In the genomic region with DNA sequence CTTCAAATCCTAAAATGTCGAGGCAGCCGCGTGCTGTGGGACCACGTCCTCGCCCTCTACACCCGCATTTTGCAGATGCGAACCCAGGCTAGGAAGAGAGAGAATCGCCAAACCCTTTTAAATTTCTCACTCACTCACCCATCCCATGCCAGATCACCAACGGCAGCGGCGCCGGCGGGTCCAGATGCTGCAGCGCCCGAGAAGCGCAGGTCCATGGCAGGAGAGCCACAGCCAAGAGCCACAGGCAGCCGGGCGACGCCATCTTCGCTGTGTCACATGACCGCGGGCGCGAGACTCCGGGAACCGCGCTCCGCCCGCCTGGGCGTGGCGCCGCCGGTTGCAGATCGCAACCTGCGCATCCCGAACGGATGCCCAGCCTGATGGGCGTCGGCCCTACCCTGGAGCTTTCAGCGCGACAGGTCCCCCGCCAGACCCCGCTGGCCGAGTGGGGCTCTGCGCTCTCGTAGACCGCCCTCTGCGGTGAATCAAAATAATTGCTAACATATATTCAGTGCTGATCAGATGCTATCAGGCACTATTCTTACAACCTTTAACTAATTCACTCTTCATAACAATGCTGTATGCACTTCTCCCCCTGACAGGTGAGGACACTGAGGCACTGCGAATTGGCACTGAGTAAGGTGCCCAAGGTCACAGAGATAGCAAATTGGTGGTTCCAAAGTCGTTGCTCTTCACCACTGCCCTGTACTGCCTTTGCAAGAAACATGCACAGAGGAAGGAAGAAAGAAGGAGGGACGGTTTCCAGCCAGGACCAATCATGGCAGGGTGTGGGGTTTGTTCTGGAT, we compare ENCODE assay signal across 1 cellular context.
TF ChIP-seq lines count a peak whose summit lies in the region.

Gene PPT1 (minus strand): TSS at position 276 of the 806 bp plus-strand sequence. CDS start 14 bp downstream, at position 262.

TF ChIP-seq in HepG2, 621 proteins besides CTCF, POLR2A, EP300 and RAD21 (continued from another document and continues in another):
- TF ChIP-seq KDM5B (CRISPR knock-in tag; IDR thresholded peaks at IDR 0.05; ENCODE audit: borderline replicate concordance) (peak; percentile 90; the same call in 1 of the 2 replicates), ZNF572 (CRISPR knock-in tag; IDR thresholded peaks at IDR 0.05) (no peak), PATZ1 (CRISPR knock-in tag; IDR thresholded peaks at IDR 0.05) (no peak), ELK4 (CRISPR knock-in tag; IDR thresholded peaks at IDR 0.05; ENCODE audit: borderline replicate concordance) (no peak), HNRNPL (IDR thresholded peaks at IDR 0.05; ENCODE audit: low read depth, low read length) (0 out of 2 replicates have a peak, but pooled peaks have one; percentile 13), ZSCAN29 (CRISPR knock-in tag; conservative IDR thresholded peaks at IDR 0.05) (no peak), PHF20 (CRISPR knock-in tag; IDR thresholded peaks at IDR 0.05) (peak; percentile 96), KLF12 (CRISPR knock-in tag; IDR thresholded peaks at IDR 0.05; ENCODE audit: borderline replicate concordance) (peak; percentile 96; the same call in 1 of the 2 replicates), MTF2 (CRISPR knock-in tag; IDR thresholded peaks at IDR 0.05; ENCODE audit: borderline replicate concordance) (peak; percentile 91; the same call in 1 of the 2 replicates), ATF7-NPFF (CRISPR knock-in tag; IDR thresholded peaks at IDR 0.05; ENCODE audit: low read depth) (peak; percentile 88), ARNTL (CRISPR knock-in tag; IDR thresholded peaks at IDR 0.05) (peak; percentile 78; the same call in 1 of the 2 replicates), KDM1A (CRISPR knock-in tag; IDR thresholded peaks at IDR 0.05) (peak; percentile 81), ZNF496 (CRISPR knock-in tag; IDR thresholded peaks at IDR 0.05; ENCODE audit: insufficient replicate concordance) (no peak), EED (CRISPR knock-in tag; IDR thresholded peaks at IDR 0.05) (0 out of 2 replicates have a peak, but pooled peaks have one; percentile 34), REL (CRISPR knock-in tag; conservative IDR thresholded peaks at IDR 0.05) (peak; percentile 92), ZNF562 (CRISPR knock-in tag; IDR thresholded peaks at IDR 0.05; ENCODE audit: borderline replicate concordance) (peak; percentile 42; the same call in 1 of the 2 replicates), ZSCAN30 (CRISPR knock-in tag; IDR thresholded peaks at IDR 0.05) (no peak), FOXC1 (CRISPR knock-in tag; IDR thresholded peaks at IDR 0.05; ENCODE audit: borderline replicate concordance) (peak; percentile 87; the same call in 1 of the 2 replicates), TBX3 (IDR thresholded peaks at IDR 0.05; ENCODE audit: borderline replicate concordance) (no peak), ZNF180 (CRISPR knock-in tag; IDR thresholded peaks at IDR 0.05; ENCODE audit: borderline replicate concordance, low read depth) (no peak), GTF2F1 (IDR thresholded peaks at IDR 0.05; ENCODE audit: low read length) (no peak), ZNF430 (CRISPR knock-in tag; IDR thresholded peaks at IDR 0.05) (peak; percentile 86; the same call in 1 of the 2 replicates), ZNF776 (CRISPR knock-in tag; IDR thresholded peaks at IDR 0.05) (peak; percentile 52; the same call in 1 of the 2 replicates), ZNF30 (CRISPR knock-in tag; IDR thresholded peaks at IDR 0.05) (peak; percentile 90), ATF7 (IDR thresholded peaks at IDR 0.05) (no peak), ATF7 (CRISPR knock-in tag; IDR thresholded peaks at IDR 0.05) (no peak), ZNF891 (CRISPR knock-in tag; IDR thresholded peaks at IDR 0.05) (peak; percentile 70), CREM (IDR thresholded peaks at IDR 0.05) (no peak), CREM (CRISPR knock-in tag; IDR thresholded peaks at IDR 0.05) (no peak), KAT2B (IDR thresholded peaks at IDR 0.05; ENCODE audit: borderline replicate concordance, low read depth, low read length) (no peak), KAT8 (CRISPR knock-in tag; IDR thresholded peaks at IDR 0.05) (peak; percentile 97), NR2F2 (IDR thresholded peaks at IDR 0.05; ENCODE audit: borderline replicate concordance, low read depth) (no peak), ELF1 (CRISPR knock-in tag; IDR thresholded peaks at IDR 0.05) (peak; percentile 45; the same call in 1 of the 2 replicates), ZNF468 (CRISPR knock-in tag; IDR thresholded peaks at IDR 0.05) (0 out of 2 replicates have a peak, but pooled peaks have one; percentile 14), MNT (IDR thresholded peaks at IDR 0.05) (no peak), ZMYM4 (CRISPR knock-in tag; IDR thresholded peaks at IDR 0.05) (peak; percentile 84), SUZ12 (IDR thresholded peaks at IDR 0.05; ENCODE audit: low read depth, low read length) (no peak), ZNF83 (CRISPR knock-in tag; IDR thresholded peaks at IDR 0.05; ENCODE audit: borderline replicate concordance) (0 out of 2 replicates have a peak, but pooled peaks have one; percentile 11), ZNF446 (CRISPR knock-in tag; IDR thresholded peaks at IDR 0.05) (no peak), NFE2L2 (IDR thresholded peaks at IDR 0.05; ENCODE audit: low read length) (no peak), TP53 (CRISPR knock-in tag; conservative IDR thresholded peaks at IDR 0.05) (peak; percentile 72; the same call in 1 of the 2 replicates), SNAPC5 (CRISPR knock-in tag; IDR thresholded peaks at IDR 0.05; ENCODE audit: borderline replicate concordance) (no peak), ARID2 (CRISPR knock-in tag; IDR thresholded peaks at IDR 0.05; ENCODE audit: borderline replicate concordance) (no peak), MAFK (conservative IDR thresholded peaks at IDR 0.05 in 1 of 2, IDR thresholded peaks at IDR 0.05 in 1 of 2; ENCODE audit: low read length in 2 of 2) (no peak), ZNF597 (CRISPR knock-in tag; IDR thresholded peaks at IDR 0.05) (no peak), MTA3 (CRISPR knock-in tag; IDR thresholded peaks at IDR 0.05) (no peak), ADNP (CRISPR knock-in tag; IDR thresholded peaks at IDR 0.05) (no peak), ZNF383 (CRISPR knock-in tag; IDR thresholded peaks at IDR 0.05; ENCODE audit: borderline replicate concordance) (no peak), MATR3 (CRISPR knock-in tag; IDR thresholded peaks at IDR 0.05) (no peak), SRSF9 (IDR thresholded peaks at IDR 0.05; ENCODE audit: borderline replicate concordance, insufficient read depth, low read depth, low read length, poor library complexity, severe bottlenecking) (no peak), TFDP2 (CRISPR knock-in tag; IDR thresholded peaks at IDR 0.05) (peak; percentile 90), HNRNPH1 (optimal IDR thresholded peaks at IDR 0.05; ENCODE audit: low read depth, low read length) (no peak), ZMYM3 (CRISPR knock-in tag; IDR thresholded peaks at IDR 0.05) (peak; percentile 75; the same call in 1 of the 2 replicates), ELF3 (CRISPR knock-in tag; IDR thresholded peaks at IDR 0.05) (peak; percentile 42; the same call in 1 of the 2 replicates), SP2 (CRISPR knock-in tag; IDR thresholded peaks at IDR 0.05) (no peak), ZBTB21 (CRISPR knock-in tag; IDR thresholded peaks at IDR 0.05) (no peak)
- TF ChIP-seq, protein P1, sequence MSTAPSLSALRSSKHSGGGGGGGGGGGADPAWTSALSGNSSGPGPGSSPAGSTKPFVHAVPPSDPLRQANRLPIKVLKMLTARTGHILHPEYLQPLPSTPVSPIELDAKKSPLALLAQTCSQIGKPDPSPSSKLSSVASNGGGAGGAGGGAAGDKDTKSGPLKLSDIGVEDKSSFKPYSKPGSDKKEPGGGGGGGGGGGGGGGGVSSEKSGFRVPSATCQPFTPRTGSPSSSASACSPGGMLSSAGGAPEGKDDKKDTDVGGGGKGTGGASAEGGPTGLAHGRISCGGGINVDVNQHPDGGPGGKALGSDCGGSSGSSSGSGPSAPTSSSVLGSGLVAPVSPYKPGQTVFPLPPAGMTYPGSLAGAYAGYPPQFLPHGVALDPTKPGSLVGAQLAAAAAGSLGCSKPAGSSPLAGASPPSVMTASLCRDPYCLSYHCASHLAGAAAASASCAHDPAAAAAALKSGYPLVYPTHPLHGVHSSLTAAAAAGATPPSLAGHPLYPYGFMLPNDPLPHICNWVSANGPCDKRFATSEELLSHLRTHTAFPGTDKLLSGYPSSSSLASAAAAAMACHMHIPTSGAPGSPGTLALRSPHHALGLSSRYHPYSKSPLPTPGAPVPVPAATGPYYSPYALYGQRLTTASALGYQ (CRISPR knock-in tag; IDR thresholded peaks at IDR 0.05) = peak; percentile 15; the same call in 1 of the 2 replicates
- TF ChIP-seq, protein P2, sequence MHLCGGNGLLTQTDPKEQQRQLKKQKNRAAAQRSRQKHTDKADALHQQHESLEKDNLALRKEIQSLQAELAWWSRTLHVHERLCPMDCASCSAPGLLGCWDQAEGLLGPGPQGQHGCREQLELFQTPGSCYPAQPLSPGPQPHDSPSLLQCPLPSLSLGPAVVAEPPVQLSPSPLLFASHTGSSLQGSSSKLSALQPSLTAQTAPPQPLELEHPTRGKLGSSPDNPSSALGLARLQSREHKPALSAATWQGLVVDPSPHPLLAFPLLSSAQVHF (CRISPR knock-in tag; IDR thresholded peaks at IDR 0.05) = peak; percentile 80; the same call in 1 of the 2 replicates
- TF ChIP-seq, protein P3, sequence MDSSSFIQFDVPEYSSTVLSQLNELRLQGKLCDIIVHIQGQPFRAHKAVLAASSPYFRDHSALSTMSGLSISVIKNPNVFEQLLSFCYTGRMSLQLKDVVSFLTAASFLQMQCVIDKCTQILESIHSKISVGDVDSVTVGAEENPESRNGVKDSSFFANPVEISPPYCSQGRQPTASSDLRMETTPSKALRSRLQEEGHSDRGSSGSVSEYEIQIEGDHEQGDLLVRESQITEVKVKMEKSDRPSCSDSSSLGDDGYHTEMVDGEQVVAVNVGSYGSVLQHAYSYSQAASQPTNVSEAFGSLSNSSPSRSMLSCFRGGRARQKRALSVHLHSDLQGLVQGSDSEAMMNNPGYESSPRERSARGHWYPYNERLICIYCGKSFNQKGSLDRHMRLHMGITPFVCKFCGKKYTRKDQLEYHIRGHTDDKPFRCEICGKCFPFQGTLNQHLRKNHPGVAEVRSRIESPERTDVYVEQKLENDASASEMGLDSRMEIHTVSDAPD (CRISPR knock-in tag; IDR thresholded peaks at IDR 0.05) = no peak
